18 cellular contexts compared by ENCODE assay signal in genomic region chr1:56535362-56535761, GRCh38. TPM values are rescaled to one million over a fixed set of nuclear protein-coding genes. Genes with fewer than 3 reads are reported as not detected.
"Had no signal": no experiment of that assay in that cellular context is flagged by ENCODE, and none has a peak within 500 bp of the region (broad histone marks: within the 10 kb centered on the region; RNA-seq: fewer than 3 reads in every experiment).

No MANE protein-coding gene starts in this region.

- H3K4me3 ChIP-seq: coronary artery, transverse colon had no signal

- H3K9me3 Mint-ChIP-seq: activated CD8-positive, alpha-beta T cell treated with anti-CD3 and anti-CD28 coated beads for 36 hours; natural killer cell; T-cell had no signal

- H3K36me3 Mint-ChIP-seq: activated naive CD8-positive, alpha-beta T cell treated with anti-CD3 and anti-CD28 coated beads, Interleukin-2, amount 10 ng/mL, durations not matched to agents 7 days and 5 days; natural killer cell; T-cell had no signal

- H3K27ac ChIP-seq: coronary artery, transverse colon, VCaP had no signal

- H3K4me1 Mint-ChIP-seq: activated naive CD8-positive, alpha-beta T cell treated with anti-CD3 and anti-CD28 coated beads, Interleukin-2, amount 10 ng/mL, durations not matched to agents 7 days and 5 days; natural killer cell; T-cell had no signal

- DNase-seq: activated CD4-positive, alpha-beta T cell treated with anti-CD3 and anti-CD28 coated beads for 4 hours; activated CD8-positive, alpha-beta memory T cell treated with anti-CD3 and anti-CD28 coated beads, Interleukin-2, amount 50 U/mL, for 4 hours; activated CD8-positive, alpha-beta T cell treated with anti-CD3 and anti-CD28 coated beads for 36 hours; activated naive CD8-positive, alpha-beta T cell treated with anti-CD3 and anti-CD28 coated beads, Interleukin-2, amount 10 ng/mL, durations not matched to agents 7 days and 5 days; activated T-cell treated with anti-CD3 and anti-CD28 coated beads, Interleukin-2, amount 50 U/mL, for 72 hours; effector CD8-positive, alpha-beta T cell; natural killer cell; nucleus accumbens; stimulated activated CD4-positive, alpha-beta T cell treated with anti-CD3 and anti-CD28 coated beads, Interleukin-2, amount 100 ng/mL, for 24 hours; stimulated activated naive CD4-positive, alpha-beta T cell; T-cell; transverse colon had no signal

- FAIRE-seq: bronchial epithelial cell, frontal cortex had no signal

- H3K27me3 ChIP-seq: transverse colon had no signal

- H3K27me3 Mint-ChIP-seq: progenitor cell of endocrine pancreas had no signal

- H3K4me3 Mint-ChIP-seq: activated CD8-positive, alpha-beta T cell treated with anti-CD3 and anti-CD28 coated beads for 36 hours; activated naive CD8-positive, alpha-beta T cell treated with anti-CD3 and anti-CD28 coated beads, Interleukin-2, amount 10 ng/mL, durations not matched to agents 7 days and 5 days; activated T-cell treated with anti-CD3 and anti-CD28 coated beads, Interleukin-2, amount 50 U/mL, for 72 hours; natural killer cell; T-cell had no signal

- ATAC-seq: activated CD8-positive, alpha-beta T cell treated with anti-CD3 and anti-CD28 coated beads for 36 hours; activated T-cell treated with anti-CD3 and anti-CD28 coated beads, Interleukin-2, amount 50 U/mL, for 72 hours; natural killer cell; sciatic nerve; T-cell had no signal

- H3K9me3 ChIP-seq: transverse colon had no signal

- H3K27ac Mint-ChIP-seq: activated CD8-positive, alpha-beta T cell treated with anti-CD3 and anti-CD28 coated beads for 36 hours; activated naive CD8-positive, alpha-beta T cell treated with anti-CD3 and anti-CD28 coated beads, Interleukin-2, amount 10 ng/mL, durations not matched to agents 7 days and 5 days; activated T-cell treated with anti-CD3 and anti-CD28 coated beads, Interleukin-2, amount 50 U/mL, for 72 hours; natural killer cell; T-cell had no signal

RNA-seq across cellular contexts. Expression of gene PLPP3, which starts 44.0 kb away (rescaled TPM):
- total RNA-seq: activated CD8-positive, alpha-beta T cell treated with anti-CD3 and anti-CD28 coated beads for 36 hours; activated T-cell treated with anti-CD3 and anti-CD28 coated beads, Interleukin-2, amount 50 U/mL, for 72 hours had no signal
